Comparison of ENCODE assay signal across 25 cellular contexts in genomic region chr13:42494157-42494556, GRCh38.
DNase-seq lines count a peak whose midpoint lies in the region; ATAC-seq lines count a peak whose summit lies in the region.
"Had no signal": no experiment of that assay in that cellular context is flagged by ENCODE, and none has a peak within 500 bp of the region (broad histone marks: within the 10 kb centered on the region; RNA-seq: fewer than 3 reads in every experiment).

No MANE protein-coding gene starts in this region.

- H3K9me3 Mint-ChIP-seq in activated T-cell treated with anti-CD3 and anti-CD28 coated beads, Interleukin-2, amount 50 U/mL, for 24 hours: peaks cover 8% of the 10 kb centered on the region
- no peaks in the 10 kb centered on the region for H3K9me3 Mint-ChIP-seq in activated T-helper 17 cell treated with anti-CD3 and anti-CD28 coated beads, Interleukin-2, amount 50 U/mL, for 72 hours
- H3K9me3 Mint-ChIP-seq in stimulated activated effector memory CD8-positive, alpha-beta T cell treated with anti-CD3 and anti-CD28 coated beads, Interleukin-12 subunit alpha, Interleukin-12 subunit beta, amount 100 ng/mL, for 72 hours: peaks cover 4% of the 10 kb centered on the region
- H3K9me3 Mint-ChIP-seq: HFFc6, T-cell had no signal

- DNase-seq in activated T-cell treated with anti-CD3 and anti-CD28 coated beads, Interleukin-2, amount 50 U/mL, for 24 hours: no peak
- no peak for DNase-seq in activated T-cell treated with anti-CD3 and anti-CD28 coated beads, Interleukin-2, amount 50 U/mL, for 1 hour
- DNase-seq in Jurkat, Clone E6-1 (ENCODE audit: low read depth, low spot score): peak; percentile 4
- DNase-seq in mesenchymal stem cell (peak; percentile 54), glomerular visceral epithelial cell (ENCODE audit: extremely low spot score) (no peak)
- DNase-seq in stimulated activated effector memory CD8-positive, alpha-beta T cell treated with anti-CD3 and anti-CD28 coated beads, Interleukin-12 subunit alpha, Interleukin-12 subunit beta, amount 100 ng/mL, for 72 hours (ENCODE audit: low spot score in 2 of 2): no peak
- DNase-seq: activated CD4-positive, CD25-positive, alpha-beta regulatory T cell; activated naive CD4-positive, alpha-beta T cell treated with anti-CD3 and anti-CD28 coated beads, Interleukin-2, amount 50 U/mL, for 16 hours; anterior cingulate cortex; BE2C; DMS 273 treated with DMSO at 0.1 percent for 48 hours; HFFc6; left ventricle myocardium inferior; NCI-H1092; NCI-H1694; small intestine; stimulated activated naive CD8-positive, alpha-beta T cell treated with anti-CD3 and anti-CD28 coated beads, Interleukin-15, Interleukin-2, amounts not matched to agents 100 U/mL and 50 U/mL, for 24 hours; T-cell had no signal

- no peak overlapping the region for H2BK5ac ChIP-seq in mesenchymal stem cell (ENCODE audit: low read depth, low read length, poor library complexity, severe bottlenecking)

- no peaks in the 10 kb centered on the region for H3K79me1 ChIP-seq in mesenchymal stem cell (replicated peaks; ENCODE audit: low read length, poor library complexity, severe bottlenecking)

- WGBS in mesenchymal stem cell: 42% methylated on average over 2 of the region's 3 CpGs

- no peak overlapping the region for H2BK15ac ChIP-seq in mesenchymal stem cell (ENCODE audit: low read depth, poor library complexity, severe bottlenecking)

- H3K4ac ChIP-seq in mesenchymal stem cell (ENCODE audit: low read depth in 1 of 2, low read length in 2 of 2): no peak overlapping the region

- no peak overlapping the region for H2BK120ac ChIP-seq in mesenchymal stem cell (ENCODE audit: low read depth, low read length)

- H3K18ac ChIP-seq in mesenchymal stem cell (ENCODE audit: low read depth in 1 of 2, low read length in 2 of 2): no peak overlapping the region

- H3K36me3 Mint-ChIP-seq in activated T-cell treated with anti-CD3 and anti-CD28 coated beads, Interleukin-2, amount 50 U/mL, for 24 hours (ENCODE audit: low read depth): no peaks in the 10 kb centered on the region
- no peaks in the 10 kb centered on the region for H3K36me3 Mint-ChIP-seq in activated T-helper 17 cell treated with anti-CD3 and anti-CD28 coated beads, Interleukin-2, amount 50 U/mL, for 72 hours (ENCODE audit: low read depth)
- no peaks in the 10 kb centered on the region for H3K36me3 Mint-ChIP-seq in stimulated activated effector memory CD8-positive, alpha-beta T cell treated with anti-CD3 and anti-CD28 coated beads, Interleukin-12 subunit alpha, Interleukin-12 subunit beta, amount 100 ng/mL, for 72 hours
- H3K36me3 Mint-ChIP-seq: T-cell had no signal

- H2AFZ ChIP-seq in mesenchymal stem cell (ENCODE audit: low read depth, low read length): no peak overlapping the region
- H2AFZ ChIP-seq: parathyroid adenoma had no signal

- no peaks in the 10 kb centered on the region for H3K36me3 ChIP-seq in mesenchymal stem cell (ENCODE audit: control insufficient read depth in 1 of 2, insufficient read depth in 2 of 2, low read depth in 1 of 2, low read length in 2 of 2)
- H3K36me3 ChIP-seq: BE2C, left ventricle myocardium inferior, right atrium auricular region, SJSA1, thoracic aorta had no signal

- no peaks in the 10 kb centered on the region for H3K4me1 ChIP-seq in mesenchymal stem cell (ENCODE audit: control insufficient read depth, insufficient read depth, low read depth, low read length)
- H3K4me1 ChIP-seq: BE2C, left ventricle myocardium inferior, parathyroid adenoma, right atrium auricular region, SJSA1 had no signal

- H3K27ac ChIP-seq in mesenchymal stem cell (ENCODE audit: low read length, poor library complexity, severe bottlenecking): no peak overlapping the region
- H3K27ac ChIP-seq: left ventricle myocardium inferior, parathyroid adenoma, right atrium auricular region, SJSA1, thoracic aorta had no signal

- H4K8ac ChIP-seq in mesenchymal stem cell (ENCODE audit: low read length): no peak overlapping the region

- H3K4me3 ChIP-seq in Jurkat, Clone E6-1 (ENCODE audit: low read length): no peak overlapping the region
- no peak overlapping the region for H3K4me3 ChIP-seq in mesenchymal stem cell (ENCODE audit: insufficient read depth in 1 of 2, low read depth in 1 of 2, low read length in 2 of 2)
- H3K4me3 ChIP-seq: GM12878, left ventricle myocardium inferior, right atrium auricular region, SJSA1, thoracic aorta had no signal

- no peaks in the 10 kb centered on the region for H3K9me3 ChIP-seq in mesenchymal stem cell (ENCODE audit: control insufficient read depth, low read length)
- H3K9me3 ChIP-seq: BE2C, left ventricle myocardium inferior, right atrium auricular region, SJSA1, thoracic aorta had no signal

- peak overlapping the region; percentile 93 for H3K27ac Mint-ChIP-seq in activated T-cell treated with anti-CD3 and anti-CD28 coated beads, Interleukin-2, amount 50 U/mL, for 24 hours
- H3K27ac Mint-ChIP-seq in activated T-helper 17 cell treated with anti-CD3 and anti-CD28 coated beads, Interleukin-2, amount 50 U/mL, for 72 hours: peak overlapping the region; percentile 91
- no peak overlapping the region for H3K27ac Mint-ChIP-seq in stimulated activated effector memory CD8-positive, alpha-beta T cell treated with anti-CD3 and anti-CD28 coated beads, Interleukin-12 subunit alpha, Interleukin-12 subunit beta, amount 100 ng/mL, for 72 hours
- H3K27ac Mint-ChIP-seq: HFFc6 had no signal

- no peak overlapping the region for H3K9ac ChIP-seq in mesenchymal stem cell (ENCODE audit: low read length)
- H3K9ac ChIP-seq: parathyroid adenoma had no signal

- H3K14ac ChIP-seq in mesenchymal stem cell (ENCODE audit: low read length in 2 of 2): no peak overlapping the region

- peak; percentile 22 for ATAC-seq in activated T-helper 17 cell treated with anti-CD3 and anti-CD28 coated beads, Interleukin-2, amount 50 U/mL, for 72 hours (replicated peaks)
- ATAC-seq in stimulated activated effector memory CD8-positive, alpha-beta T cell treated with anti-CD3 and anti-CD28 coated beads, Interleukin-12 subunit alpha, Interleukin-12 subunit beta, amount 100 ng/mL, for 72 hours: no peak
- ATAC-seq: GM12878; stimulated activated naive CD8-positive, alpha-beta T cell treated with anti-CD3 and anti-CD28 coated beads, Interleukin-15, Interleukin-2, amounts not matched to agents 100 U/mL and 50 U/mL, for 24 hours had no signal

- no peak overlapping the region for H3K23ac ChIP-seq in mesenchymal stem cell (ENCODE audit: low read length in 2 of 2)

- no peak overlapping the region for H4K91ac ChIP-seq in mesenchymal stem cell (ENCODE audit: low read length)

- no peak overlapping the region for H3K4me2 ChIP-seq in mesenchymal stem cell (ENCODE audit: low read length, poor library complexity, severe bottlenecking)

- peaks cover 0 to 16% of the 10 kb centered on the region in 2 experiments for H3K27me3 ChIP-seq in mesenchymal stem cell (ENCODE audit: control insufficient read depth in 1 of 2, insufficient read depth in 1 of 2, low read length in 2 of 2)
- H3K27me3 ChIP-seq: BE2C, right atrium auricular region, SJSA1 had no signal

- peak overlapping the region; percentile 2 for H3K4me3 Mint-ChIP-seq in activated T-cell treated with anti-CD3 and anti-CD28 coated beads, Interleukin-2, amount 50 U/mL, for 24 hours
- H3K4me3 Mint-ChIP-seq in activated T-helper 17 cell treated with anti-CD3 and anti-CD28 coated beads, Interleukin-2, amount 50 U/mL, for 72 hours: peak overlapping the region; percentile 53
- H3K4me3 Mint-ChIP-seq in stimulated activated effector memory CD8-positive, alpha-beta T cell treated with anti-CD3 and anti-CD28 coated beads, Interleukin-12 subunit alpha, Interleukin-12 subunit beta, amount 100 ng/mL, for 72 hours: no peak overlapping the region
- H3K4me3 Mint-ChIP-seq: activated T-helper 1 cell treated with anti-CD3 and anti-CD28 coated beads, Interleukin-12 subunit alpha, Interleukin-12 subunit beta, Interleukin-2, Interleukin-4 antibody, amounts not matched to agents 30 ng/mL and 10 ng/mL and 1 ng/mL, durations not matched to agents 14 hours and 24 hours and 36 hours; HFFc6 had no signal

- H2BK12ac ChIP-seq in mesenchymal stem cell (ENCODE audit: low read length in 2 of 2): no peak overlapping the region

- H3K4me1 Mint-ChIP-seq in activated T-cell treated with anti-CD3 and anti-CD28 coated beads, Interleukin-2, amount 50 U/mL, for 24 hours (ENCODE audit: low read depth): peaks cover 63% of the 10 kb centered on the region
- H3K4me1 Mint-ChIP-seq in activated T-helper 17 cell treated with anti-CD3 and anti-CD28 coated beads, Interleukin-2, amount 50 U/mL, for 72 hours: peaks cover 41% of the 10 kb centered on the region
- H3K4me1 Mint-ChIP-seq in stimulated activated effector memory CD8-positive, alpha-beta T cell treated with anti-CD3 and anti-CD28 coated beads, Interleukin-12 subunit alpha, Interleukin-12 subunit beta, amount 100 ng/mL, for 72 hours: peaks cover 35% of the 10 kb centered on the region

- no peaks in the 10 kb centered on the region for H3K27me3 Mint-ChIP-seq in activated T-cell treated with anti-CD3 and anti-CD28 coated beads, Interleukin-2, amount 50 U/mL, for 24 hours
- no peaks in the 10 kb centered on the region for H3K27me3 Mint-ChIP-seq in activated T-helper 17 cell treated with anti-CD3 and anti-CD28 coated beads, Interleukin-2, amount 50 U/mL, for 72 hours
- H3K27me3 Mint-ChIP-seq: T-cell had no signal

- no peak overlapping the region for H2AK5ac ChIP-seq in mesenchymal stem cell (ENCODE audit: low read length, severe bottlenecking)

Comparison
In these comparisons a context has a peak if more than half of its experiments do, and no peak if none do; other contexts are left out.
1. DNase-seq: peak in Jurkat, Clone E6-1 (single experiment) and mesenchymal stem cell (single experiment); none in activated T-cell treated with anti-CD3 and anti-CD28 coated beads, Interleukin-2, amount 50 U/mL, for 24 hours (single experiment), activated T-cell treated with anti-CD3 and anti-CD28 coated beads, Interleukin-2, amount 50 U/mL, for 1 hour (single experiment), glomerular visceral epithelial cell (single experiment) and stimulated activated effector memory CD8-positive, alpha-beta T cell treated with anti-CD3 and anti-CD28 coated beads, Interleukin-12 subunit alpha, Interleukin-12 subunit beta, amount 100 ng/mL, for 72 hours (0 of 2).